In the genomic region with DNA sequence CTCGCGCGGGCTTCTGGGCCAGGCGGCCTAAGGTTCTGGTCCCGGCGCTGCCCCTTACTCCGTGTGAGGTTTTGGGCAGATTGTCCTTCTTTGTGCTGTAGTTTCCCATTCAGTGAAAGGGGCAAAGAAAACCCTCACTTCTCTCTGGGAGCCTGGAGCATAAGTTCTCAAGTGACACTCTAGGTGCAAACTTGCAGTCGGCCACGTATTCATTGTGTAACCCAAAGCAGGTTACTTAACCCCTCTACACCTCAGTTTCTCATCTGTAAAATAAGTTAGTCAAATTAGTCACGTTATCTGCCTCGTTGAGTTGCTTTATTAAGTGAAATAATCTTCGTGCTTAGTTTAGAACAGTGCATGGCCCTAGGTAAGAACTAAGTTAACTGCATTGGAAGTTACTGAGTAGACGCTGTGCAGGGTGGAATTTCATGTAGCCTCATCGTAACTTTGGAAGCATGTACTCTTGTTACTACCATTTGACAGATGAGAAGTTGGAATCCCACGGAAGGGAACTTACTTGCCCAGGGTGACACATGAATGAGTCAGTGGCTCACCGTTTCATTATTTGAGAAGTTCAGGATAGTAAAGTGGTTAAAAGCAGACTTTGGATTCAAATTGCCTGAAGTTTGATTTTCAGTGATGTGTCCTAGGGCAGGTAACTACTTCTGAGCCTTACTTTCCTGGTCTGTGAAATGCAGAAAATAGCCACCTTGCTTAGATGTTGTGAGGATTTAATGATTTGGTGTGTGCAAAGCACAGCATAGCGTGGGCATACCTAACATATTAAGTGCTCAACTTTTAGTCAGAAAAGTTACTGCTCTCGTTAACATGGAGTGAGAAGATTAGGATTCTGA, we compare ENCODE assay signal across 1 cellular context.
TF ChIP-seq lines count a peak whose summit lies in the region.

No MANE protein-coding gene starts in this region.

TF ChIP-seq in GM23338, 12 proteins besides CTCF, POLR2A, EP300 and RAD21 (continued from another document):
- TF ChIP-seq, protein P1, sequence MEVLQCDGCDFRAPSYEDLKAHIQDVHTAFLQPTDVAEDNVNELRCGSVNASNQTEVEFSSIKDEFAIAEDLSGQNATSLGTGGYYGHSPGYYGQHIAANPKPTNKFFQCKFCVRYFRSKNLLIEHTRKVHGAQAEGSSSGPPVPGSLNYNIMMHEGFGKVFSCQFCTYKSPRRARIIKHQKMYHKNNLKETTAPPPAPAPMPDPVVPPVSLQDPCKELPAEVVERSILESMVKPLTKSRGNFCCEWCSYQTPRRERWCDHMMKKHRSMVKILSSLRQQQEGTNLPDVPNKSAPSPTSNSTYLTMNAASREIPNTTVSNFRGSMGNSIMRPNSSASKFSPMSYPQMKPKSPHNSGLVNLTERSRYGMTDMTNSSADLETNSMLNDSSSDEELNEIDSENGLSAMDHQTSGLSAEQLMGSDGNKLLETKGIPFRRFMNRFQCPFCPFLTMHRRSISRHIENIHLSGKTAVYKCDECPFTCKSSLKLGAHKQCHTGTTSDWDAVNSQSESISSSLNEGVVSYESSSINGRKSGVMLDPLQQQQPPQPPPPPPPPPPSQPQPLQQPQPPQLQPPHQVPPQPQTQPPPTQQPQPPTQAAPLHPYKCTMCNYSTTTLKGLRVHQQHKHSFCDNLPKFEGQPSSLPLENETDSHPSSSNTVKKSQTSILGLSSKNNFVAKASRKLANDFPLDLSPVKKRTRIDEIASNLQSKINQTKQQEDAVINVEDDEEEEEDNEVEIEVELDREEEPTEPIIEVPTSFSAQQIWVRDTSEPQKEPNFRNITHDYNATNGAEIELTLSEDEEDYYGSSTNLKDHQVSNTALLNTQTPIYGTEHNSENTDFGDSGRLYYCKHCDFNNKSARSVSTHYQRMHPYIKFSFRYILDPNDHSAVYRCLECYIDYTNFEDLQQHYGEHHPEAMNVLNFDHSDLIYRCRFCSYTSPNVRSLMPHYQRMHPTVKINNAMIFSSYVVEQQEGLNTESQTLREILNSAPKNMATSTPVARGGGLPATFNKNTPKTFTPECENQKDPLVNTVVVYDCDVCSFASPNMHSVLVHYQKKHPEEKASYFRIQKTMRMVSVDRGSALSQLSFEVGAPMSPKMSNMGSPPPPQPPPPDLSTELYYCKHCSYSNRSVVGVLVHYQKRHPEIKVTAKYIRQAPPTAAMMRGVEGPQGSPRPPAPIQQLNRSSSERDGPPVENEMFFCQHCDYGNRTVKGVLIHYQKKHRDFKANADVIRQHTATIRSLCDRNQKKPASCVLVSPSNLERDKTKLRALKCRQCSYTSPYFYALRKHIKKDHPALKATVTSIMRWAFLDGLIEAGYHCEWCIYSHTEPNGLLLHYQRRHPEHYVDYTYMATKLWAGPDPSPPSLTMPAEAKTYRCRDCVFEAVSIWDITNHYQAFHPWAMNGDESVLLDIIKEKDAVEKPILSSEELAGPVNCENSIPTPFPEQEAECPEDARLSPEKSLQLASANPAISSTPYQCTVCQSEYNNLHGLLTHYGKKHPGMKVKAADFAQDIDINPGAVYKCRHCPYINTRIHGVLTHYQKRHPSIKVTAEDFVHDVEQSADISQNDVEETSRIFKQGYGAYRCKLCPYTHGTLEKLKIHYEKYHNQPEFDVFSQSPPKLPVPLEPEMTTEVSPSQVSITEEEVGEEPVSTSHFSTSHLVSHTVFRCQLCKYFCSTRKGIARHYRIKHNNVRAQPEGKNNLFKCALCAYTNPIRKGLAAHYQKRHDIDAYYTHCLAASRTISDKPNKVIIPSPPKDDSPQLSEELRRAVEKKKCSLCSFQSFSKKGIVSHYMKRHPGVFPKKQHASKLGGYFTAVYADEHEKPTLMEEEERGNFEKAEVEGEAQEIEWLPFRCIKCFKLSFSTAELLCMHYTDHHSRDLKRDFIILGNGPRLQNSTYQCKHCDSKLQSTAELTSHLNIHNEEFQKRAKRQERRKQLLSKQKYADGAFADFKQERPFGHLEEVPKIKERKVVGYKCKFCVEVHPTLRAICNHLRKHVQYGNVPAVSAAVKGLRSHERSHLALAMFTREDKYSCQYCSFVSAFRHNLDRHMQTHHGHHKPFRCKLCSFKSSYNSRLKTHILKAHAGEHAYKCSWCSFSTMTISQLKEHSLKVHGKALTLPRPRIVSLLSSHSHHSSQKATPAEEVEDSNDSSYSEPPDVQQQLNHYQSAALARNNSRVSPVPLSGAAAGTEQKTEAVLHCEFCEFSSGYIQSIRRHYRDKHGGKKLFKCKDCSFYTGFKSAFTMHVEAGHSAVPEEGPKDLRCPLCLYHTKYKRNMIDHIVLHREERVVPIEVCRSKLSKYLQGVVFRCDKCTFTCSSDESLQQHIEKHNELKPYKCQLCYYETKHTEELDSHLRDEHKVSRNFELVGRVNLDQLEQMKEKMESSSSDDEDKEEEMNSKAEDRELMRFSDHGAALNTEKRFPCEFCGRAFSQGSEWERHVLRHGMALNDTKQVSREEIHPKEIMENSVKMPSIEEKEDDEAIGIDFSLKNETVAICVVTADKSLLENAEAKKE (CRISPR knock-in tag; IDR thresholded peaks at IDR 0.05), result no peak
- no peak for TF ChIP-seq STAT1 (IDR thresholded peaks at IDR 0.05; ENCODE audit: unreplicated experiment)
- no peak for TF ChIP-seq POLR2AphosphoS5 (IDR thresholded peaks at IDR 0.05; ENCODE audit: low read depth)
- TF ChIP-seq NANOG (IDR thresholded peaks at IDR 0.05; ENCODE audit: borderline replicate concordance), result no peak
- TF ChIP-seq ZNF114 (CRISPR knock-in tag; IDR thresholded peaks at IDR 0.05), result no peak
- TF ChIP-seq JUNB (IDR thresholded peaks at IDR 0.05; ENCODE audit: unreplicated experiment), result no peak
- TF ChIP-seq ZNF331 (CRISPR knock-in tag; IDR thresholded peaks at IDR 0.05; ENCODE audit: low read depth), result no peak
- TF ChIP-seq, protein P2, sequence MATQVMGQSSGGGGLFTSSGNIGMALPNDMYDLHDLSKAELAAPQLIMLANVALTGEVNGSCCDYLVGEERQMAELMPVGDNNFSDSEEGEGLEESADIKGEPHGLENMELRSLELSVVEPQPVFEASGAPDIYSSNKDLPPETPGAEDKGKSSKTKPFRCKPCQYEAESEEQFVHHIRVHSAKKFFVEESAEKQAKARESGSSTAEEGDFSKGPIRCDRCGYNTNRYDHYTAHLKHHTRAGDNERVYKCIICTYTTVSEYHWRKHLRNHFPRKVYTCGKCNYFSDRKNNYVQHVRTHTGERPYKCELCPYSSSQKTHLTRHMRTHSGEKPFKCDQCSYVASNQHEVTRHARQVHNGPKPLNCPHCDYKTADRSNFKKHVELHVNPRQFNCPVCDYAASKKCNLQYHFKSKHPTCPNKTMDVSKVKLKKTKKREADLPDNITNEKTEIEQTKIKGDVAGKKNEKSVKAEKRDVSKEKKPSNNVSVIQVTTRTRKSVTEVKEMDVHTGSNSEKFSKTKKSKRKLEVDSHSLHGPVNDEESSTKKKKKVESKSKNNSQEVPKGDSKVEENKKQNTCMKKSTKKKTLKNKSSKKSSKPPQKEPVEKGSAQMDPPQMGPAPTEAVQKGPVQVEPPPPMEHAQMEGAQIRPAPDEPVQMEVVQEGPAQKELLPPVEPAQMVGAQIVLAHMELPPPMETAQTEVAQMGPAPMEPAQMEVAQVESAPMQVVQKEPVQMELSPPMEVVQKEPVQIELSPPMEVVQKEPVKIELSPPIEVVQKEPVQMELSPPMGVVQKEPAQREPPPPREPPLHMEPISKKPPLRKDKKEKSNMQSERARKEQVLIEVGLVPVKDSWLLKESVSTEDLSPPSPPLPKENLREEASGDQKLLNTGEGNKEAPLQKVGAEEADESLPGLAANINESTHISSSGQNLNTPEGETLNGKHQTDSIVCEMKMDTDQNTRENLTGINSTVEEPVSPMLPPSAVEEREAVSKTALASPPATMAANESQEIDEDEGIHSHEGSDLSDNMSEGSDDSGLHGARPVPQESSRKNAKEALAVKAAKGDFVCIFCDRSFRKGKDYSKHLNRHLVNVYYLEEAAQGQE (IDR thresholded peaks at IDR 0.05; ENCODE audit: unreplicated experiment), result no peak
- TF ChIP-seq EZH2phosphoT487 (IDR thresholded peaks at IDR 0.05; ENCODE audit: unreplicated experiment), result no peak
